In the genomic region with DNA sequence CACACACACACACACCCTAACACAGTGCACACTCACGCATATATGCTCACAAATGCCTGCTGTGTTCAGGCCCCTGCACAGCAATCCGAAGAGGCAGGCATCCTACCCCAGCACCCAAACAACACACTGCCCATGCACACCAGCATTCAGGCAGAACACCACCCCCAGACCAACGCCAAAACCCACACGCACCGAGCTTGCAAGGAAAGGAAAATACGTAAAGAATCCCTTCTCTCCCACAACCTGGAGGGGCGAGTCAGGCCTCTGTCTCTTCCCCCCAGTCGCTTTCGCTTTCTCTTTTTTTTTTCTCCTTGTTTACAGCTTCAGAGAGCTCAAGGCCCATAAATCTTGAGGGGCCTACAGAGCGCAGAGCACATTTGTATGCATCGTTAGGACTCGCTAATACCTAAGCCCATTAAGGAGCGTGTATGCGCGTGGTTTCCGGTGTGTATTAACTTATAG, we compare ENCODE assay signal across 10 cellular contexts. TPM values are rescaled to one million over a fixed set of nuclear protein-coding genes. Genes with fewer than 3 reads are reported as not detected.
A peak's percentile ranks its signal among the peaks of the same experiment; 100 is the strongest.
DNase-seq lines count a peak whose midpoint lies in the region; ATAC-seq and TF ChIP-seq lines count a peak whose summit lies in the region.
"Not testable (repeated sequence)": the region's sequence is repeated elsewhere in the genome, so short reads cannot be mapped to it uniquely, and the experiment has no call there.
"Had no signal": no experiment of that assay in that cellular context is flagged by ENCODE, and none has a peak within 500 bp of the region (broad histone marks: within the 10 kb centered on the region; RNA-seq: fewer than 3 reads in every experiment).

No MANE protein-coding gene starts in this region.

- ATAC-seq in natural killer cell = not testable (repeated sequence)

- H3K4me3 ChIP-seq in SK-N-MC (peak overlapping the region; percentile 61), adipocyte (ENCODE audit: low read length) (peak overlapping the region; percentile 74), fibroblast of mammary gland (ENCODE audit: control insufficient read depth, low read depth, low read length) (peak overlapping the region; percentile 30)

- TF ChIP-seq CTCF in fibroblast of mammary gland (conservative IDR thresholded peaks at IDR 0.05; ENCODE audit: control insufficient read depth, insufficient read depth, low read depth, low read length); natural killer cell (IDR thresholded peaks at IDR 0.05): not testable (repeated sequence)

- not testable (repeated sequence) for H3K27me3 Mint-ChIP-seq in natural killer cell (ENCODE audit: low read depth in 2 of 2)

- not testable (repeated sequence) for H3K36me3 ChIP-seq in SK-N-MC (ENCODE audit: insufficient read depth, low read length); adipocyte (ENCODE audit: control insufficient read depth, insufficient read depth, low read length, severe bottlenecking)

- H3K27ac ChIP-seq in SK-N-MC = not testable (repeated sequence)

- H3K4me1 ChIP-seq in adipocyte (ENCODE audit: control insufficient read depth, insufficient read depth, low read length) = not testable (repeated sequence)

- H3K9me3 Mint-ChIP-seq in natural killer cell = not testable (repeated sequence)

- H3K9me3 ChIP-seq in SK-N-MC (ENCODE audit: low read depth, low read length); adipocyte (ENCODE audit: control insufficient read depth, low read length): not testable (repeated sequence)

- peak; percentile 34 for DNase-seq in GM19238 (ENCODE audit: insufficient read length, low spot score)
- DNase-seq in SK-N-MC (ENCODE audit: low read depth, low spot score) = peak; percentile 3
- peak; percentile 21 for DNase-seq in activated CD8-positive, alpha-beta memory T cell treated with anti-CD3 and anti-CD28 coated beads, Interleukin-2, amount 50 U/mL, for 4 hours
- DNase-seq in adipocyte (ENCODE audit: low read depth) = not testable (repeated sequence)
- peak; percentile 64 for DNase-seq in fibroblast of mammary gland (ENCODE audit: low read depth)
- DNase-seq in natural killer cell = peak; percentile 28
- DNase-seq in stimulated activated CD4-positive, alpha-beta T cell treated with anti-CD3 and anti-CD28 coated beads, Interleukin-4, amount 100 ng/mL, for 24 hours = peak; percentile 14

- peak overlapping the region; percentile 95 for H3K4me3 Mint-ChIP-seq in natural killer cell

- H3K4me1 Mint-ChIP-seq in natural killer cell = peaks cover 36 to 38% of the 10 kb centered on the region in 2 donors

- H3K27ac Mint-ChIP-seq in natural killer cell = peak overlapping the region; percentile 90 to 99

- intact Hi-C loops in natural killer cell (cut with micrococcal nuclease) = loop anchor here (10.0 kb wide), 1 partner anchor 46 kb away; a partner anchor contains a TSS

- H3K27me3 ChIP-seq in adipocyte (replicated peaks; ENCODE audit: control insufficient read depth, insufficient read depth, low read length) = not testable (repeated sequence)

- peak overlapping the region; percentile 37 for H3K9ac ChIP-seq in SK-N-MC (ENCODE audit: insufficient read length)
- peak overlapping the region; percentile 81 for H3K9ac ChIP-seq in adipocyte (ENCODE audit: low read length)

- not testable (repeated sequence) for H3K36me3 Mint-ChIP-seq in natural killer cell

RNA-seq across cellular contexts. Expression of a gene that starts 27.4 kb away (rescaled TPM):
- total RNA-seq in natural killer cell = 1 to 10 TPM in 2 of 3 donors, under 1 TPM in 1; 0.95 to 3.2 (median 1.8) TPM
- total RNA-seq: cerebellum, Right ventricle myocardium inferior had no signal

RNA-seq across cellular contexts. Expression of a gene that starts 48.2 kb away (rescaled TPM):
- total RNA-seq in natural killer cell = under 1 TPM in 1 of 3 donors, not detected in 2; 0.20 TPM
- total RNA-seq: cerebellum, Right ventricle myocardium inferior, vagina had no signal

RNA-seq across cellular contexts. Expression of a gene that starts 52.8 kb away (rescaled TPM):
- not detected for total RNA-seq in natural killer cell
- total RNA-seq: cerebellum, vagina had no signal
